ENCODE assay signal across 24 cellular contexts in the genomic region with DNA sequence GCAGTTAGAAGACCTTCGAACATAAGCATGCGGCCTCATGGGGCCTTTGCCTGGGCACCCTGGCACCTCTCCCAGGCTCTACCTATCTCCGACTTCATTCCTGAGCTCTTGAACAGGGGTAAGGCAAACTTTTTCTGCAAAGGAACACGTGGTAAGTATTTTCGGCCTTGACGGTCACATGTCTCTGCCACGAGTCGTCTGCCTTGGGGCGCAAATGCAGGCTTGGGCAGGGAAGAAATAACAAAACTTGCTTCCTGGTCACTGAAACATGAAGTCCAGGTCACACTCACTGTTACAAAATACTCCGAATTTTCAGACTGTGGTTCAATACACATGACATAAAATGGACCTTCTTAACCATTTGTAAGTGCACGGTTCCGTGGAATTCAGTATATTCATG. TPM values are rescaled to one million over a fixed set of nuclear protein-coding genes. Genes with fewer than 3 reads are reported as not detected.
DNase-seq lines count a peak whose midpoint lies in the region; ATAC-seq, FAIRE-seq and TF ChIP-seq lines count a peak whose summit lies in the region.
"Had no signal": no experiment of that assay in that cellular context is flagged by ENCODE, and none has a peak within 500 bp of the region (broad histone marks: within the 10 kb centered on the region; RNA-seq: fewer than 3 reads in every experiment).

No MANE protein-coding gene starts in this region.

- WGBS in testis, 2 donors, result 75 to 85% methylated on average over 12 of the region's 12 CpGs
- WGBS in esophagus squamous epithelium, 2 donors, result 67 to 76% methylated on average over 12 of the region's 12 CpGs

- no peak overlapping the region for H3K4me3 Mint-ChIP-seq in MCF 10A (ENCODE audit: unreplicated experiment)

- no peak for TF ChIP-seq CTCF in breast epithelium (IDR thresholded peaks at IDR 0.05)
- no peak for TF ChIP-seq CTCF in MCF 10A (IDR thresholded peaks at IDR 0.05; ENCODE audit: unreplicated experiment)
- no peak for TF ChIP-seq CTCF in endothelial cell of umbilical vein (IDR thresholded peaks at IDR 0.05; ENCODE audit: extremely low read depth in 1 of 2, insufficient read depth in 1 of 2, low read depth in 1 of 2, low read length in 2 of 2)
- TF ChIP-seq CTCF in testis (IDR thresholded peaks at IDR 0.05), result no peak
- no peak for TF ChIP-seq CTCF in esophagus squamous epithelium (IDR thresholded peaks at IDR 0.05)

- dilution Hi-C loops in endothelial cell of umbilical vein (cut with MboI; ENCODE audit: extremely low pct_ligation_motif_present, low sequenced_read_pairs), result no loop called here

- FAIRE-seq in endothelial cell of umbilical vein (lab: Jason Lieb, UNC), result no peak
- FAIRE-seq: D721Med, GM18507, H1 had no signal

- no peak overlapping the region for H2AFZ ChIP-seq in endothelial cell of umbilical vein (ENCODE audit: low read depth, low read length)

- DNase-seq in breast epithelium (ENCODE audit: low spot score in 2 of 2) (peak; percentile 69 to 72), MCF 10A (ENCODE audit: unreplicated experiment) (no peak), endothelial cell of umbilical vein (ENCODE audit: low read depth, low spot score) (no peak), mucosa of gallbladder (ENCODE audit: low spot score) (peak; percentile 9), testis (peak; percentile 11), esophagus squamous epithelium (lab: John Stamatoyannopoulos, UW) (no peak), RPMI8226 (no peak)
- DNase-seq: 8988T; CD8-positive, alpha-beta memory T cell; DMS53; GDM1; Karpas-422; NCI-H1694; NCI-H2081; NCI-H2171; NCI-H345; NCI-H524 treated with DMSO at 0.1 percent for 48 hours had no signal

- intact Hi-C loops in breast epithelium (cut with DNase I; ENCODE audit: low total_unique reads), result no loop called here
- intact Hi-C loops in MCF 10A (cut with micrococcal nuclease), result no loop called here
- intact Hi-C loops in endothelial cell of umbilical vein (cut with micrococcal nuclease), result no loop called here
- intact Hi-C loops in testis (cut with DNase I; ENCODE audit: low total_unique reads), result no loop called here
- intact Hi-C loops in esophagus squamous epithelium (cut with DNase I), result no loop called here

- no peak overlapping the region for H3K4me2 ChIP-seq in endothelial cell of umbilical vein (ENCODE audit: insufficient read depth, low read length)

- H3K27me3 ChIP-seq in breast epithelium, result peaks cover 10 to 12% of the 10 kb centered on the region in 2 donors
- H3K27me3 ChIP-seq in endothelial cell of umbilical vein (ENCODE audit: control insufficient read depth in 2 of 2, insufficient read depth in 2 of 2, low read length in 2 of 2), result peaks cover 28 to 34% of the 10 kb centered on the region in 2 experiments
- peaks cover 3% of the 10 kb centered on the region for H3K27me3 ChIP-seq in testis
- H3K27me3 ChIP-seq in esophagus squamous epithelium, result peaks cover 0 to 93% (median 4%) of the 10 kb centered on the region in 4 donors

- CTCF ChIA-PET in MCF 10A (lab: Yijun Ruan, JAX), result interaction anchor here (0.6 to 1.1 kb wide), 2 partner anchors 17 to 25 kb away, joined by 3 read pairs; no protein-coding TSS in a partner anchor
- CTCF ChIA-PET in endothelial cell of umbilical vein (lab: Charles Lee), result interaction anchor here (1.1 kb wide), 1 partner anchor 151 kb away, joined by 3 read pairs; no protein-coding TSS in a partner anchor

- TF ChIP-seq POLR2A in breast epithelium (IDR thresholded peaks at IDR 0.05) (no peak), endothelial cell of umbilical vein (IDR thresholded peaks at IDR 0.05; ENCODE audit: low read depth, low read length) (no peak), testis (IDR thresholded peaks at IDR 0.05) (no peak), esophagus squamous epithelium (IDR thresholded peaks at IDR 0.05) (no peak)

- no peaks in the 10 kb centered on the region for H3K9me1 ChIP-seq in endothelial cell of umbilical vein (replicated peaks; ENCODE audit: control insufficient read depth, extremely low read depth, insufficient read depth, low read length)

- H3K9ac ChIP-seq in endothelial cell of umbilical vein (replicated peaks; ENCODE audit: extremely low read depth, insufficient read depth, low read length), result no peak overlapping the region

- H3K36me3 Mint-ChIP-seq in MCF 10A (ENCODE audit: insufficient read depth, unreplicated experiment), result no peaks in the 10 kb centered on the region

- H3K36me3 ChIP-seq in breast epithelium (no peaks in the 10 kb centered on the region), endothelial cell of umbilical vein (ENCODE audit: control insufficient read depth in 2 of 2, extremely low read depth in 1 of 2, insufficient read depth in 2 of 2, low read length in 2 of 2) (no peaks in the 10 kb centered on the region), testis (ENCODE audit: low read depth, missing control alignments) (no peaks in the 10 kb centered on the region), esophagus squamous epithelium (no peaks in the 10 kb centered on the region)
- H3K36me3 ChIP-seq: Peyer's patch had no signal

- H3K27ac Mint-ChIP-seq in MCF 10A (ENCODE audit: low read depth, unreplicated experiment), result no peak overlapping the region
- H3K27ac Mint-ChIP-seq: CD8-positive, alpha-beta memory T cell had no signal

- no peak overlapping the region for H3K4me3 ChIP-seq in breast epithelium
- no peak overlapping the region for H3K4me3 ChIP-seq in endothelial cell of umbilical vein (replicated peaks in 1 of 3; ENCODE audit: insufficient read depth in 1 of 3, low read depth in 1 of 3, low read length in 3 of 3)
- no peak overlapping the region for H3K4me3 ChIP-seq in testis
- H3K4me3 ChIP-seq in esophagus squamous epithelium, result no peak overlapping the region
- H3K4me3 ChIP-seq: Peyer's patch had no signal

- no peaks in the 10 kb centered on the region for H3K9me3 Mint-ChIP-seq in MCF 10A (ENCODE audit: unreplicated experiment)

- POLR2A ChIA-PET in MCF 10A (lab: Yijun Ruan, JAX), result no interaction called here
- POLR2A ChIA-PET in endothelial cell of umbilical vein (lab: Charles Lee), result no interaction called here

- no peaks in the 10 kb centered on the region for H3K4me1 Mint-ChIP-seq in MCF 10A (ENCODE audit: insufficient read depth, unreplicated experiment)

- H3K9me3 ChIP-seq in breast epithelium (no peaks in the 10 kb centered on the region), endothelial cell of umbilical vein (replicated peaks; ENCODE audit: control insufficient read depth, insufficient read depth, low read length) (no peaks in the 10 kb centered on the region), testis (no peaks in the 10 kb centered on the region), esophagus squamous epithelium (no peaks in the 10 kb centered on the region)
- H3K9me3 ChIP-seq: Peyer's patch had no signal

- H3K79me2 ChIP-seq in endothelial cell of umbilical vein (ENCODE audit: control insufficient read depth, insufficient read depth, low read length), result no peaks in the 10 kb centered on the region

- peaks cover 30% of the 10 kb centered on the region for H3K27me3 Mint-ChIP-seq in MCF 10A (ENCODE audit: insufficient read depth, unreplicated experiment)

- ATAC-seq in HG02610 (IDR thresholded peaks at IDR 0.05; ENCODE audit: unreplicated experiment), result no peak

- H3K4me1 ChIP-seq in breast epithelium (peaks cover 6 to 14% of the 10 kb centered on the region in 2 donors), endothelial cell of umbilical vein (ENCODE audit: control insufficient read depth, extremely low read depth, insufficient read depth, low read length) (no peaks in the 10 kb centered on the region), testis (peaks cover 9% of the 10 kb centered on the region), esophagus squamous epithelium (peaks cover 13 to 29% (median 25%) of the 10 kb centered on the region in 3 donors)

- no peaks in the 10 kb centered on the region for H4K20me1 ChIP-seq in endothelial cell of umbilical vein (replicated peaks; ENCODE audit: control insufficient read depth, extremely low read depth, insufficient read depth, low read length)

- peak overlapping the region; percentile 29 to 38 for H3K27ac ChIP-seq in breast epithelium
- H3K27ac ChIP-seq in endothelial cell of umbilical vein (ENCODE audit: insufficient read depth, low read depth, low read length), result no peak overlapping the region
- no peak overlapping the region for H3K27ac ChIP-seq in testis
- no peak overlapping the region for H3K27ac ChIP-seq in esophagus squamous epithelium
- H3K27ac ChIP-seq: C4-2B, Peyer's patch had no signal

- BruUV-seq in MCF 10A (replicated peaks; lab: Mats Ljungman, UMichigan) (no TSS peak), endothelial cell of umbilical vein (replicated peaks; lab: Mats Ljungman, UMichigan) (no TSS peak)

RNA-seq across cellular contexts. Expression of a gene that starts 3.4 kb away (rescaled TPM):
- 1 to 10 TPM in 2 of 3 donors, under 1 TPM in 1; 0.96 to 4.8 (median 3.3) TPM for total RNA-seq in breast epithelium
- not detected in 2 replicates for total RNA-seq in MCF 10A (2022)
- total RNA-seq in endothelial cell of umbilical vein, result not detected in 2 replicates
- polyA plus RNA-seq in endothelial cell of umbilical vein, result not detected in 2 replicates
- polyA plus RNA-seq in endothelial cell of umbilical vein (2011; cell fraction: cytosol; rRNA removed), result not detected in 2 replicates
- not detected in 2 replicates for polyA plus RNA-seq in endothelial cell of umbilical vein (2011; cell fraction: nucleus; rRNA removed)
- not detected in 2 replicates for polyA plus RNA-seq in endothelial cell of umbilical vein (2012)
- not detected in 2 replicates for polyA minus RNA-seq in endothelial cell of umbilical vein
- polyA minus RNA-seq in endothelial cell of umbilical vein (2011; cell fraction: cytosol; rRNA and poly(A)+ RNA removed), result not detected
- polyA minus RNA-seq in endothelial cell of umbilical vein (2011; cell fraction: nucleus; rRNA and poly(A)+ RNA removed), result not detected in 2 replicates
- total RNA-seq in mucosa of gallbladder, result 1.1 TPM
- total RNA-seq in testis, result 1 to 10 TPM; 4.8 to 5.8 TPM
- 1.3 TPM for polyA plus RNA-seq in testis (ENCODE audit: insufficient read depth, low read depth, low replicate concordance)
- total RNA-seq in esophagus squamous epithelium, result 1 to 10 TPM in 3 of 4 donors, under 1 TPM in 1; 0.67 to 5.1 (median 2.3) TPM
- total RNA-seq: M059J had no signal

RNA-seq across cellular contexts. Expression of a gene that starts 27.9 kb away (rescaled TPM):
- total RNA-seq in breast epithelium, result 1 to 10 TPM in 1 of 3 donors, under 1 TPM in 2; 0.33 to 1.0 (median 0.96) TPM
- not detected in 2 replicates for total RNA-seq in MCF 10A (2022)
- not detected in 2 replicates for total RNA-seq in endothelial cell of umbilical vein
- polyA plus RNA-seq in endothelial cell of umbilical vein, result not detected in 2 replicates
- polyA plus RNA-seq in endothelial cell of umbilical vein (2011; cell fraction: cytosol; rRNA removed), result not detected in 2 replicates
- polyA plus RNA-seq in endothelial cell of umbilical vein (2011; cell fraction: nucleus; rRNA removed), result not detected in 2 replicates
- polyA plus RNA-seq in endothelial cell of umbilical vein (2012), result not detected in 2 replicates
- polyA minus RNA-seq in endothelial cell of umbilical vein, result not detected in 2 replicates
- polyA minus RNA-seq in endothelial cell of umbilical vein (2011; cell fraction: cytosol; rRNA and poly(A)+ RNA removed), result not detected
- not detected in 2 replicates for polyA minus RNA-seq in endothelial cell of umbilical vein (2011; cell fraction: nucleus; rRNA and poly(A)+ RNA removed)
- 1.6 TPM for total RNA-seq in mucosa of gallbladder
- under 1 TPM; 0.12 to 0.47 TPM for total RNA-seq in testis
- polyA plus RNA-seq in testis (ENCODE audit: insufficient read depth, low read depth, low replicate concordance), result 0.88 TPM
- under 1 TPM in 3 of 4 donors, not detected in 1; 0.30 to 0.94 (median 0.76) TPM for total RNA-seq in esophagus squamous epithelium
- total RNA-seq: H1, M059J had no signal
- polyA plus RNA-seq: H1 had no signal

RNA-seq across cellular contexts. Expression of a gene that starts 28.0 kb away (rescaled TPM):
- total RNA-seq in breast epithelium (1 to 10 TPM in 2 of 3 donors, under 1 TPM in 1; 0.33 to 2.4 (median 1.0) TPM), MCF 10A (2022) (not detected in 2 replicates), endothelial cell of umbilical vein (not detected in 2 replicates), mucosa of gallbladder (1.1 TPM), testis (1 to 10 TPM; 1.0 to 1.1 TPM), esophagus squamous epithelium (1 to 10 TPM in 1 of 4 donors, not detected in 3; 2.5 TPM)
- polyA plus RNA-seq in endothelial cell of umbilical vein (not detected in 2 replicates), testis (ENCODE audit: insufficient read depth, low read depth, low replicate concordance) (1.5 TPM)
- polyA plus RNA-seq in endothelial cell of umbilical vein (2011; cell fraction: cytosol; rRNA removed), result not detected in 2 replicates
- polyA plus RNA-seq in endothelial cell of umbilical vein (2011; cell fraction: nucleus; rRNA removed), result not detected in 2 replicates
- polyA plus RNA-seq in endothelial cell of umbilical vein (2012), result not detected in 2 replicates
- not detected in 2 replicates for polyA minus RNA-seq in endothelial cell of umbilical vein
- not detected for polyA minus RNA-seq in endothelial cell of umbilical vein (2011; cell fraction: cytosol; rRNA and poly(A)+ RNA removed)
- polyA minus RNA-seq in endothelial cell of umbilical vein (2011; cell fraction: nucleus; rRNA and poly(A)+ RNA removed), result not detected in 2 replicates
- total RNA-seq: H1 had no signal
- polyA plus RNA-seq: H1 had no signal

Comparison
In these comparisons a context has a peak if more than half of its experiments do, and no peak if none do; other contexts are left out.
1. DNase-seq: peak in breast epithelium (2 of 2), mucosa of gallbladder (single experiment) and testis (single experiment); none in MCF 10A (single experiment), endothelial cell of umbilical vein (single experiment), esophagus squamous epithelium (single experiment) and RPMI8226 (single experiment).
2. H3K27ac ChIP-seq: peak in breast epithelium (2 of 2); none in endothelial cell of umbilical vein (single experiment), testis (0 of 2) and esophagus squamous epithelium (0 of 4).